38 cellular contexts compared by ENCODE assay signal in genomic region chr4:8880851-8881250, GRCh38. TPM values are rescaled to one million over a fixed set of nuclear protein-coding genes. Genes with fewer than 3 reads are reported as not detected.
"Had no signal": no experiment of that assay in that cellular context is flagged by ENCODE, and none has a peak within 500 bp of the region (broad histone marks: within the 10 kb centered on the region; RNA-seq: fewer than 3 reads in every experiment).

No MANE protein-coding gene starts in this region.

- DNase-seq: Kasumi-1, MG63, MM.1S, MV-4-11, NCI-H1048, NCI-H1092, NCI-H1092 treated with DMSO at 0.1 percent for 48 hours, NCI-H1105, NCI-H1105 treated with DMSO at 0.1 percent for 48 hours, NCI-H1417, NCI-H1417 treated with DMSO at 0.1 percent for 48 hours, NCI-H1436, NCI-H1436 treated with DMSO at 0.1 percent for 48 hours, NCI-H146, NCI-H1694, NCI-H1694 treated with DMSO at 0.1 percent for 48 hours, NCI-H187, NCI-H187 treated with DMSO at 0.1 percent for 48 hours, NCI-H1930, NCI-H2029, NCI-H2029 treated with DMSO at 0.1 percent for 48 hours, NCI-H2081, NCI-H2081 treated with DMSO at 0.1 percent for 48 hours, NCI-H2107, NCI-H2171, NCI-H2171 treated with DMSO at 0.1 percent for 48 hours, NCI-H2227 treated with DMSO at 0.1 percent for 48 hours, NCI-H226, NCI-H345, NCI-H446, NCI-H446 treated with DMSO at 0.1 percent for 48 hours, NCI-H510A, NCI-H510A treated with DMSO at 0.1 percent for 48 hours, NCI-H524, NCI-H524 treated with DMSO at 0.1 percent for 48 hours had no signal

- H3K4me3 ChIP-seq: MG63 had no signal

- H3K36me3 ChIP-seq: MG63 had no signal

- H3K9me3 ChIP-seq: MG63 had no signal

- H3K27me3 ChIP-seq: MG63 had no signal

RNA-seq across cellular contexts. Expression of gene HMX1, which starts 9.2 kb away (rescaled TPM):
- total RNA-seq: LHCN-M2, M059J, MCF 10A had no signal
